Comparison of ENCODE assay signal across 21 cellular contexts in the genomic region with DNA sequence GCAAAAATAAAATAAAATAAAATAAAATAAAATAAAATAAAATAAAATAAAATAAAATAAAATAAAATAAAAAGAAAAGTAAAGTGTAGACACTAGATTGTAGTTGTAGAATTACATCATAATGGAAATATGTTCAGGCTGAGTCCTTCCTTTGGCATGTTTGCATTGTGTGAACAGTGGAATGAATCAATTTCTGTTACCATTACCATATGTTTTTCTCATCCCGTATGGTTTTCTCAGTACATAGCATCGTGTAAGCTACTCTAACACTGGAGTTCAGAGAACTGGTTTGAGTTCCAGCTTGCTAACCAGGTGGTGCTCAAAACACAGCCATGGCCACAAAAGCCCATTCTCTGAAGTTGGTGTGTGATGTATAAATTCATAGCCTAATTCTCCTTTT. TPM values are rescaled to one million over a fixed set of nuclear protein-coding genes. Genes with fewer than 3 reads are reported as not detected.
A peak's percentile ranks its signal among the peaks of the same experiment; 100 is the strongest.
DNase-seq lines count a peak whose midpoint lies in the region; ATAC-seq, FAIRE-seq and TF ChIP-seq lines count a peak whose summit lies in the region.
"Had no signal": no experiment of that assay in that cellular context is flagged by ENCODE, and none has a peak within 500 bp of the region (broad histone marks: within the 10 kb centered on the region; RNA-seq: fewer than 3 reads in every experiment).

No MANE protein-coding gene starts in this region.

- peak overlapping the region; percentile 39; the same call in 1 of the 3 replicates for H3K4me2 ChIP-seq in A549

- TF ChIP-seq POLR2A in A549 (IDR thresholded peaks at IDR 0.05; ENCODE audit: low read length): no peak

- H3K4me3 ChIP-seq in A549: no peak overlapping the region
- H3K4me3 ChIP-seq in fibroblast of the aortic adventitia (ENCODE audit: low read depth, low read length): no peak overlapping the region
- H3K4me3 ChIP-seq: gastroesophageal sphincter, spleen, vagina had no signal

- H3K27ac ChIP-seq in A549 (no peak overlapping the region; a peak in 1 of 6 replicates), caudate nucleus (ENCODE audit: low read depth, low read length) (no peak overlapping the region)
- H3K27ac ChIP-seq: gastroesophageal sphincter, spleen, vagina, WERI-Rb-1 had no signal

- FAIRE-seq in A549 (lab: Jason Lieb, UNC): no peak

- CTCF ChIA-PET in A549 (lab: Yijun Ruan, JAX): no interaction called here

- POLR2A ChIA-PET in A549 (lab: Yijun Ruan, JAX): no interaction called here

- WGBS in A549 (ENCODE audit: missing lambda C conversion rate): 8% methylated on average over 2 of the region's 2 CpGs

- peak; percentile 3 to 11 for DNase-seq in A549 (ENCODE audit: low read depth in 1 of 2, low spot score in 1 of 2)
- peak; percentile 48 for DNase-seq in GM03348 (ENCODE audit: low spot score)
- peak; percentile 6 for DNase-seq in amniotic stem cell (lab: John Stamatoyannopoulos, UW)
- peak; percentile 33 for DNase-seq in fibroblast of the aortic adventitia (ENCODE audit: low read depth)
- no peak for DNase-seq in stimulated activated CD4-positive, alpha-beta T cell treated with anti-CD3 and anti-CD28 coated beads, Interleukin-4, amount 100 ng/mL, for 24 hours
- no peak for DNase-seq in midbrain (lab: John Stamatoyannopoulos, UW)
- no peak for DNase-seq in caudate nucleus (lab: John Stamatoyannopoulos, UW)
- DNase-seq: activated CD4-positive, alpha-beta T cell treated with anti-CD3 and anti-CD28 coated beads, Interleukin-2, amount 50 U/mL, for 4 hours; anterior cingulate cortex; CD4-positive, alpha-beta T cell; Karpas-422; NCI-H1436; NCI-H2171; NCI-H69; spleen; T-helper 2 cell; WERI-Rb-1 had no signal

- no peak for TF ChIP-seq EP300 in A549 (IDR thresholded peaks at IDR 0.05)

- H3K9me3 ChIP-seq in A549: no peaks in the 10 kb centered on the region
- H3K9me3 ChIP-seq: gastroesophageal sphincter, spleen, vagina had no signal

- ATAC-seq in A549 (no peak; a peak in 1 of 6 replicates), HG03565 (IDR thresholded peaks at IDR 0.05; ENCODE audit: unreplicated experiment) (no peak)
- ATAC-seq: gastroesophageal sphincter, left lobe of liver had no signal

- peaks cover 12% of the 10 kb centered on the region for H3K4me1 ChIP-seq in A549
- H3K4me1 ChIP-seq: gastroesophageal sphincter, spleen, vagina had no signal

- TF ChIP-seq RAD21 in A549 (conservative IDR thresholded peaks at IDR 0.05 in 1 of 2, IDR thresholded peaks at IDR 0.05 in 1 of 2): no peak

- TF ChIP-seq CTCF in A549 (IDR thresholded peaks at IDR 0.05) (no peak), fibroblast of the aortic adventitia (IDR thresholded peaks at IDR 0.05; ENCODE audit: insufficient read depth, low read length) (no peak)

TF ChIP-seq in A549, 52 proteins besides CTCF, POLR2A, EP300 and RAD21:
- TF ChIP-seq ZSCAN20 (CRISPR knock-in tag; IDR thresholded peaks at IDR 0.05): no peak
- TF ChIP-seq CEBPB (IDR thresholded peaks at IDR 0.05): no peak
- TF ChIP-seq USF2 (IDR thresholded peaks at IDR 0.05): no peak
- no peak for TF ChIP-seq MAZ (IDR thresholded peaks at IDR 0.05; ENCODE audit: borderline replicate concordance, low read depth, low read length)
- no peak for TF ChIP-seq HOXB13 (CRISPR knock-in tag; IDR thresholded peaks at IDR 0.05; ENCODE audit: low read depth)
- no peak for TF ChIP-seq HEYL (CRISPR knock-in tag; IDR thresholded peaks at IDR 0.05)
- TF ChIP-seq RCOR1 (IDR thresholded peaks at IDR 0.05; ENCODE audit: low read depth, low read length): no peak
- no peak for TF ChIP-seq GATA3 (IDR thresholded peaks at IDR 0.05; ENCODE audit: borderline replicate concordance)
- no peak for TF ChIP-seq BCL3 (IDR thresholded peaks at IDR 0.05)
- TF ChIP-seq TP53 (CRISPR knock-in tag; IDR thresholded peaks at IDR 0.05): no peak
- TF ChIP-seq, protein P1, sequence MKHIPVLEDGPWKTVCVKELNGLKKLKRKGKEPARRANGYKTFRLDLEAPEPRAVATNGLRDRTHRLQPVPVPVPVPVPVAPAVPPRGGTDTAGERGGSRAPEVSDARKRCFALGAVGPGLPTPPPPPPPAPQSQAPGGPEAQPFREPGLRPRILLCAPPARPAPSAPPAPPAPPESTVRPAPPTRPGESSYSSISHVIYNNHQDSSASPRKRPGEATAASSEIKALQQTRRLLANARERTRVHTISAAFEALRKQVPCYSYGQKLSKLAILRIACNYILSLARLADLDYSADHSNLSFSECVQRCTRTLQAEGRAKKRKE (CRISPR knock-in tag; IDR thresholded peaks at IDR 0.05; ENCODE audit: low read depth): no peak
- no peak for TF ChIP-seq SREBF2 (IDR thresholded peaks at IDR 0.05)
- TF ChIP-seq JUNB (IDR thresholded peaks at IDR 0.05): no peak
- TF ChIP-seq CBX8 (IDR thresholded peaks at IDR 0.05): no peak

RNA-seq across cellular contexts. Expression of gene USP11, which starts 45.9 kb away (rescaled TPM):
- polyA plus RNA-seq in A549 (2011; rRNA removed) (35.6 and 36.6 TPM in 2 replicates), A549 (2017; fragmentation: RNase III; extraction: RNeasy Plus Mini Kit Qiagen cat#74134 plus additional on column Dnase treatment) (43.5 to 53.3 TPM (median 50.0 TPM) in 3 replicates)
- 22.2 and 25.4 TPM in 2 replicates for polyA plus RNA-seq in A549 (2012; cell fraction: cytosol; rRNA removed)
- 74.3 and 83.3 TPM in 2 replicates for polyA plus RNA-seq in A549 (2012; cell fraction: nucleus; rRNA removed)
- 122 and 133 TPM in 2 replicates for polyA minus RNA-seq in A549 (2011; rRNA and poly(A)+ RNA removed)
- 11.0 and 41.8 TPM in 2 replicates for total RNA-seq in fibroblast of the aortic adventitia (ENCODE audit: low replicate concordance)

Comparison
In these comparisons a context has a peak if more than half of its experiments do, and no peak if none do; other contexts are left out.
1. DNase-seq: peak in A549 (2 of 2), GM03348 (single experiment), amniotic stem cell (single experiment) and fibroblast of the aortic adventitia (single experiment); none in stimulated activated CD4-positive, alpha-beta T cell treated with anti-CD3 and anti-CD28 coated beads, Interleukin-4, amount 100 ng/mL, for 24 hours (single experiment), midbrain (single experiment) and caudate nucleus (0 of 61).